Comparison of ENCODE assay signal across 1 cellular context in the genomic region with DNA sequence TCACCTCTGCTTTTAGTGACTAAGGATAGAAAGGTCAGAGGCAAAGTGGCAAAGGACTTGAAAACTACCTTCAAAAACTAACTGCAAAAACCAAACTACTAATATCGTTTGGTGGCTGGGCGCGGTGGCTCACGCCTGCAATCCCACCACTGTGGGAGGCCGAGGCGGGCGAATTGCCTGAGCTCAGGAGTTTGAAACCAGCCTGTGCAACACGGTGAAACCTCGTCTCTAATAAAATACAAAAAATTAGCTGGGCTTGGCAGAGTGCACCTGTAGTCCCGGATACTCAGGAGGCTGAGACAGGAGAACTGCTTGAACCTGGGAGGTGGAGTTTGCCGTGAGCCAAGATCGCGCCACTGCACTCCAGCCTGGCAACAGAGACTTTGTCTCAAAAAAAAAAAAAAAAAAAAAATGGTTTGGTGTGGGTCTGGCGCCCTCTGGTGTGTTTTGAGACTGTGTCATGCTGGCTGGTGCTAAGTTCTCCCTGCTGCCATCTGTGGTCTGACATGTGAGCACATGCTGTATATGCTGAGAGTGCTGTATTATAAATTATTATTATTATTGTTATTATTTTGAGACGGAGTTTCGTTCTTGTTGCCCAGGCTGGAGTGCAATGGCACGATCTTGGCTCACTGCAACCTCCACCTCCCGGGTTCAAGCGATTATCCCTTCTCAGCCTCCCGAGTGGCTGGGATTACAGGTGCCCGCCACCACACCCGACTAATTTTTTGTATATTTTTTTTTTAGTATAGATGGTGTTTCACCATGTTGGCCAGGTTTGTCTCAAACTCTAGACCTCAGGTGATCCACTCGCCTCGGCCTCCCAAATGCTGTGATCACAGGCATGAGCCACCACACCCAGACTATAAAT.
A peak's percentile ranks its signal among the peaks of the same experiment; 100 is the strongest.
TF ChIP-seq lines count a peak whose summit lies in the region.

No MANE protein-coding gene starts in this region.

TF ChIP-seq in HepG2, 621 proteins besides CTCF, POLR2A, EP300 and RAD21 (continued from another document and continues in another):
- TF ChIP-seq NFATC3 (CRISPR knock-in tag; IDR thresholded peaks at IDR 0.05) = no peak
- TF ChIP-seq, protein P1, sequence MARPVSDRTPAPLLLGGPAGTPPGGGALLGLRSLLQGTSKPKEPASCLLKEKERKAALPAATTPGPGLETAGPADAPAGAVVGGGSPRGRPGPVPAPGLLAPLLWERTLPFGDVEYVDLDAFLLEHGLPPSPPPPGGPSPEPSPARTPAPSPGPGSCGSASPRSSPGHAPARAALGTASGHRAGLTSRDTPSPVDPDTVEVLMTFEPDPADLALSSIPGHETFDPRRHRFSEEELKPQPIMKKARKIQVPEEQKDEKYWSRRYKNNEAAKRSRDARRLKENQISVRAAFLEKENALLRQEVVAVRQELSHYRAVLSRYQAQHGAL (CRISPR knock-in tag; IDR thresholded peaks at IDR 0.05; ENCODE audit: not compliant biosample characterization) = no peak
- TF ChIP-seq, protein P2, sequence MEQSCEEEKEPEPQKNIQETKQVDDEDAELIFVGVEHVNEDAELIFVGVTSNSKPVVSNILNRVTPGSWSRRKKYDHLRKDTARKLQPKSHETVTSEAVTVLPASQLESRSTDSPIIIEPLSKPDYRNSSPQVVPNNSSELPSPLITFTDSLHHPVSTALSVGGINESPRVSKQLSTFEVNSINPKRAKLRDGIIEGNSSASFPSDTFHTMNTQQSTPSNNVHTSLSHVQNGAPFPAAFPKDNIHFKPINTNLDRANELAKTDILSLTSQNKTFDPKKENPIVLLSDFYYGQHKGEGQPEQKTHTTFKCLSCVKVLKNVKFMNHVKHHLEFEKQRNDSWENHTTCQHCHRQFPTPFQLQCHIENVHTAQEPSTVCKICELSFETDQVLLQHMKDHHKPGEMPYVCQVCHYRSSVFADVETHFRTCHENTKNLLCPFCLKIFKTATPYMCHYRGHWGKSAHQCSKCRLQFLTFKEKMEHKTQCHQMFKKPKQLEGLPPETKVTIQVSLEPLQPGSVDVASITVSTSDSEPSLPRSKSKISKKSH (CRISPR knock-in tag; IDR thresholded peaks at IDR 0.05; ENCODE audit: borderline replicate concordance) = no peak
- TF ChIP-seq, protein P3, sequence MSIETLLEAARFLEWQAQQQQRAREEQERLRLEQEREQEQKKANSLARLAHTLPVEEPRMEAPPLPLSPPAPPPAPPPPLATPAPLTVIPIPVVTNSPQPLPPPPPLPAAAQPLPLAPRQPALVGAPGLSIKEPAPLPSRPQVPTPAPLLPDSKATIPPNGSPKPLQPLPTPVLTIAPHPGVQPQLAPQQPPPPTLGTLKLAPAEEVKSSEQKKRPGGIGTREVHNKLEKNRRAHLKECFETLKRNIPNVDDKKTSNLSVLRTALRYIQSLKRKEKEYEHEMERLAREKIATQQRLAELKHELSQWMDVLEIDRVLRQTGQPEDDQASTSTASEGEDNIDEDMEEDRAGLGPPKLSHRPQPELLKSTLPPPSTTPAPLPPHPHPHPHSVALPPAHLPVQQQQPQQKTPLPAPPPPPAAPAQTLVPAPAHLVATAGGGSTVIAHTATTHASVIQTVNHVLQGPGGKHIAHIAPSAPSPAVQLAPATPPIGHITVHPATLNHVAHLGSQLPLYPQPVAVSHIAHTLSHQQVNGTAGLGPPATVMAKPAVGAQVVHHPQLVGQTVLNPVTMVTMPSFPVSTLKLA (IDR thresholded peaks at IDR 0.05) = 0 out of 2 replicates have a peak, but pooled peaks have one; percentile 14
- no peak for TF ChIP-seq WIZ (CRISPR knock-in tag; IDR thresholded peaks at IDR 0.05)
- TF ChIP-seq, protein P4, sequence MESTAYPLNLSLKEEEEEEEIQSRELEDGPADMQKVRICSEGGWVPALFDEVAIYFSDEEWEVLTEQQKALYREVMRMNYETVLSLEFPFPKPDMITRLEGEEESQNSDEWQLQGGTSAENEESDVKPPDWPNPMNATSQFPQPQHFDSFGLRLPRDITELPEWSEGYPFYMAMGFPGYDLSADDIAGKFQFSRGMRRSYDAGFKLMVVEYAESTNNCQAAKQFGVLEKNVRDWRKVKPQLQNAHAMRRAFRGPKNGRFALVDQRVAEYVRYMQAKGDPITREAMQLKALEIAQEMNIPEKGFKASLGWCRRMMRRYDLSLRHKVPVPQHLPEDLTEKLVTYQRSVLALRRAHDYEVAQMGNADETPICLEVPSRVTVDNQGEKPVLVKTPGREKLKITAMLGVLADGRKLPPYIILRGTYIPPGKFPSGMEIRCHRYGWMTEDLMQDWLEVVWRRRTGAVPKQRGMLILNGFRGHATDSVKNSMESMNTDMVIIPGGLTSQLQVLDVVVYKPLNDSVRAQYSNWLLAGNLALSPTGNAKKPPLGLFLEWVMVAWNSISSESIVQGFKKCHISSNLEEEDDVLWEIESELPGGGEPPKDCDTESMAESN (CRISPR knock-in tag; conservative IDR thresholded peaks at IDR 0.05) = no peak
- no peak for TF ChIP-seq POLR2AphosphoS2 (IDR thresholded peaks at IDR 0.05; ENCODE audit: low read depth, low read length)
- TF ChIP-seq ZNF546 (CRISPR knock-in tag; conservative IDR thresholded peaks at IDR 0.05) = no peak
- TF ChIP-seq RXRB (CRISPR knock-in tag; IDR thresholded peaks at IDR 0.05; ENCODE audit: borderline replicate concordance) = no peak
- TF ChIP-seq ZNF274 (CRISPR knock-in tag; IDR thresholded peaks at IDR 0.05) = no peak
- TF ChIP-seq MAF1 (CRISPR knock-in tag; IDR thresholded peaks at IDR 0.05; ENCODE audit: borderline replicate concordance) = no peak
- TF ChIP-seq, protein P5, sequence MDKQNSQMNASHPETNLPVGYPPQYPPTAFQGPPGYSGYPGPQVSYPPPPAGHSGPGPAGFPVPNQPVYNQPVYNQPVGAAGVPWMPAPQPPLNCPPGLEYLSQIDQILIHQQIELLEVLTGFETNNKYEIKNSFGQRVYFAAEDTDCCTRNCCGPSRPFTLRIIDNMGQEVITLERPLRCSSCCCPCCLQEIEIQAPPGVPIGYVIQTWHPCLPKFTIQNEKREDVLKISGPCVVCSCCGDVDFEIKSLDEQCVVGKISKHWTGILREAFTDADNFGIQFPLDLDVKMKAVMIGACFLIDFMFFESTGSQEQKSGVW (CRISPR knock-in tag; IDR thresholded peaks at IDR 0.05; ENCODE audit: borderline replicate concordance) = no peak
- TF ChIP-seq, protein P6, sequence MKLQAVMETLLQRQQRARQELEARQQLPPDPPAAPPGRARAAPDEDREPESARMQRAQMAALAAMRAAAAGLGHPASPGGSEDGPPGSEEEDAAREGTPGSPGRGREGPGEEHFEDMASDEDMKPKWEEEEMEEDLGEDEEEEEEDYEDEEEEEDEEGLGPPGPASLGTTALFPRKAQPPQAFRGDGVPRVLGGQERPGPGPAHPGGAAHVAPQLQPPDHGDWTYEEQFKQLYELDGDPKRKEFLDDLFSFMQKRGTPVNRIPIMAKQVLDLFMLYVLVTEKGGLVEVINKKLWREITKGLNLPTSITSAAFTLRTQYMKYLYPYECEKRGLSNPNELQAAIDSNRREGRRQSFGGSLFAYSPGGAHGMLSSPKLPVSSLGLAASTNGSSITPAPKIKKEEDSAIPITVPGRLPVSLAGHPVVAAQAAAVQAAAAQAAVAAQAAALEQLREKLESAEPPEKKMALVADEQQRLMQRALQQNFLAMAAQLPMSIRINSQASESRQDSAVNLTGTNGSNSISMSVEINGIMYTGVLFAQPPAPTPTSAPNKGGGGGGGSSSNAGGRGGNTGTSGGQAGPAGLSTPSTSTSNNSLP (IDR thresholded peaks at IDR 0.05; ENCODE audit: low read depth, low read length) = no peak
- TF ChIP-seq, protein P7, sequence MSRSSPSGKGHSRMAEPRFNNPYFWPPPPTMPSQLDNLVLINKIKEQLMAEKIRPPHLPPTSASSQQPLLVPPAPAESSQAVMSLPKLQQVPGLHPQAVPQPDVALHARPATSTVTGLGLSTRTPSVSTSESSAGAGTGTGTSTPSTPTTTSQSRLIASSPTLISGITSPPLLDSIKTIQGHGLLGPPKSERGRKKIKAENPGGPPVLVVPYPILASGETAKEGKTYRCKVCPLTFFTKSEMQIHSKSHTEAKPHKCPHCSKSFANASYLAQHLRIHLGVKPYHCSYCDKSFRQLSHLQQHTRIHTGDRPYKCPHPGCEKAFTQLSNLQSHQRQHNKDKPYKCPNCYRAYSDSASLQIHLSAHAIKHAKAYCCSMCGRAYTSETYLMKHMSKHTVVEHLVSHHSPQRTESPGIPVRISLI (CRISPR knock-in tag; IDR thresholded peaks at IDR 0.05; ENCODE audit: borderline replicate concordance) = peak; percentile 98
- no peak for TF ChIP-seq RBAK (CRISPR knock-in tag; IDR thresholded peaks at IDR 0.05)
- no peak for TF ChIP-seq GZF1 (CRISPR knock-in tag; IDR thresholded peaks at IDR 0.05)
- TF ChIP-seq, protein P8, sequence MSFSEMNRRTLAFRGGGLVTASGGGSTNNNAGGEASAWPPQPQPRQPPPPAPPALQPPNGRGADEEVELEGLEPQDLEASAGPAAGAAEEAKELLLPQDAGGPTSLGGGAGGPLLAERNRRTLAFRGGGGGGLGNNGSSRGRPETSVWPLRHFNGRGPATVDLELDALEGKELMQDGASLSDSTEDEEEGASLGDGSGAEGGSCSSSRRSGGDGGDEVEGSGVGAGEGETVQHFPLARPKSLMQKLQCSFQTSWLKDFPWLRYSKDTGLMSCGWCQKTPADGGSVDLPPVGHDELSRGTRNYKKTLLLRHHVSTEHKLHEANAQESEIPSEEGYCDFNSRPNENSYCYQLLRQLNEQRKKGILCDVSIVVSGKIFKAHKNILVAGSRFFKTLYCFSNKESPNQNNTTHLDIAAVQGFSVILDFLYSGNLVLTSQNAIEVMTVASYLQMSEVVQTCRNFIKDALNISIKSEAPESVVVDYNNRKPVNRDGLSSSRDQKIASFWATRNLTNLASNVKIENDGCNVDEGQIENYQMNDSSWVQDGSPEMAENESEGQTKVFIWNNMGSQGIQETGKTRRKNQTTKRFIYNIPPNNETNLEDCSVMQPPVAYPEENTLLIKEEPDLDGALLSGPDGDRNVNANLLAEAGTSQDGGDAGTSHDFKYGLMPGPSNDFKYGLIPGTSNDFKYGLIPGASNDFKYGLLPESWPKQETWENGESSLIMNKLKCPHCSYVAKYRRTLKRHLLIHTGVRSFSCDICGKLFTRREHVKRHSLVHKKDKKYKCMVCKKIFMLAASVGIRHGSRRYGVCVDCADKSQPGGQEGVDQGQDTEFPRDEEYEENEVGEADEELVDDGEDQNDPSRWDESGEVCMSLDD (CRISPR knock-in tag; IDR thresholded peaks at IDR 0.05; ENCODE audit: borderline replicate concordance) = no peak
- TF ChIP-seq ZNF484 (CRISPR knock-in tag; IDR thresholded peaks at IDR 0.05; ENCODE audit: borderline replicate concordance, low read depth) = no peak
- TF ChIP-seq, protein P9, sequence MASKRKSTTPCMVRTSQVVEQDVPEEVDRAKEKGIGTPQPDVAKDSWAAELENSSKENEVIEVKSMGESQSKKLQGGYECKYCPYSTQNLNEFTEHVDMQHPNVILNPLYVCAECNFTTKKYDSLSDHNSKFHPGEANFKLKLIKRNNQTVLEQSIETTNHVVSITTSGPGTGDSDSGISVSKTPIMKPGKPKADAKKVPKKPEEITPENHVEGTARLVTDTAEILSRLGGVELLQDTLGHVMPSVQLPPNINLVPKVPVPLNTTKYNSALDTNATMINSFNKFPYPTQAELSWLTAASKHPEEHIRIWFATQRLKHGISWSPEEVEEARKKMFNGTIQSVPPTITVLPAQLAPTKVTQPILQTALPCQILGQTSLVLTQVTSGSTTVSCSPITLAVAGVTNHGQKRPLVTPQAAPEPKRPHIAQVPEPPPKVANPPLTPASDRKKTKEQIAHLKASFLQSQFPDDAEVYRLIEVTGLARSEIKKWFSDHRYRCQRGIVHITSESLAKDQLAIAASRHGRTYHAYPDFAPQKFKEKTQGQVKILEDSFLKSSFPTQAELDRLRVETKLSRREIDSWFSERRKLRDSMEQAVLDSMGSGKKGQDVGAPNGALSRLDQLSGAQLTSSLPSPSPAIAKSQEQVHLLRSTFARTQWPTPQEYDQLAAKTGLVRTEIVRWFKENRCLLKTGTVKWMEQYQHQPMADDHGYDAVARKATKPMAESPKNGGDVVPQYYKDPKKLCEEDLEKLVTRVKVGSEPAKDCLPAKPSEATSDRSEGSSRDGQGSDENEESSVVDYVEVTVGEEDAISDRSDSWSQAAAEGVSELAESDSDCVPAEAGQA (IDR thresholded peaks at IDR 0.05; ENCODE audit: low read depth) = no peak
- TF ChIP-seq, protein P9 (CRISPR knock-in tag; IDR thresholded peaks at IDR 0.05; ENCODE audit: borderline replicate concordance) = no peak
- no peak for TF ChIP-seq ZNF766 (CRISPR knock-in tag; IDR thresholded peaks at IDR 0.05; ENCODE audit: borderline replicate concordance)
- no peak for TF ChIP-seq NPAS2 (CRISPR knock-in tag; IDR thresholded peaks at IDR 0.05; ENCODE audit: borderline replicate concordance)
- TF ChIP-seq ZNF382 (CRISPR knock-in tag; IDR thresholded peaks at IDR 0.05; ENCODE audit: borderline replicate concordance) = no peak
- no peak for TF ChIP-seq ZNF782 (CRISPR knock-in tag; IDR thresholded peaks at IDR 0.05; ENCODE audit: borderline replicate concordance)
- peak; percentile 47 for TF ChIP-seq XRCC5 (optimal IDR thresholded peaks at IDR 0.05; ENCODE audit: low read length)
- peak; percentile 23 for TF ChIP-seq YY1 (IDR thresholded peaks at IDR 0.05; ENCODE audit: insufficient read depth, insufficient replicate concordance, low read depth, low read length)
- TF ChIP-seq STAG1 (CRISPR knock-in tag; IDR thresholded peaks at IDR 0.05) = peak; percentile 77
